1 cellular context compared by ENCODE assay signal in genomic region chr19:30880551-30880950, GRCh38.
TF ChIP-seq lines count a peak whose summit lies in the region.

No MANE protein-coding gene starts in this region.

TF ChIP-seq in HEK293, 187 proteins besides CTCF, POLR2A, EP300 and RAD21 (continued from another document):
- TF ChIP-seq ZNF518A (tag by site-specific recombination; conservative IDR thresholded peaks at IDR 0.05; ENCODE audit: low read depth), result peak; percentile 38; the same call in 1 of the 2 replicates
- no peak for TF ChIP-seq ZBTB49 (tag by site-specific recombination; IDR thresholded peaks at IDR 0.05; ENCODE audit: low read depth)
- no peak for TF ChIP-seq HOXD13 (CRISPR knock-in tag; IDR thresholded peaks at IDR 0.05; ENCODE audit: borderline replicate concordance)
- no peak for TF ChIP-seq GLI4 (tag by site-specific recombination; IDR thresholded peaks at IDR 0.05)
- TF ChIP-seq SCRT1 (tag by site-specific recombination; IDR thresholded peaks at IDR 0.05; ENCODE audit: borderline replicate concordance), result no peak
- no peak for TF ChIP-seq MEIS1 (CRISPR knock-in tag; IDR thresholded peaks at IDR 0.05; ENCODE audit: borderline replicate concordance)
- TF ChIP-seq ZNF558 (tag by site-specific recombination; IDR thresholded peaks at IDR 0.05), result no peak
- no peak for TF ChIP-seq ZNF174 (tag by site-specific recombination; IDR thresholded peaks at IDR 0.05)
- TF ChIP-seq ZNF214 (tag by site-specific recombination; IDR thresholded peaks at IDR 0.05; ENCODE audit: borderline replicate concordance), result no peak
- peak; percentile 77 for TF ChIP-seq ATF2 (tag by site-specific recombination; IDR thresholded peaks at IDR 0.05; ENCODE audit: low read depth)
